In the genomic region with DNA sequence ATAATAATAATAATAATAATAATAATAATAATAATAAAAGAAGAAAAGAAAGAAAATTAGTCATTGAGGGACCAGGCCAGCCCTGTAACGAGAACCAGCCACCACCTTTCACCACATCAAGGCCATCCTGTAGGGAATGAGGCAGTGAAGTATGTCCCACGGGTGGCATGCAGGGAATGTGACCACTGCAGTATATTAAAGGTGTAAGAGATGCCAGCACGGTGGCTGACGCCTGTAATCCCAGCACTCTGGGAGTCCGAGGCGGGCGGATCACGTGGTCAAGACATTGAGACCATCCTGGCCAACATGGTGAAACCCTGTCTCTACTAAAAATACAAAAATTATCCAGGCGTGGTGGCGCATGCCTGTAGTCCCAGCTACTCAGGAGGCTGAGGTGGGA, we compare ENCODE assay signal across 4 cellular contexts. TPM values are rescaled to one million over a fixed set of nuclear protein-coding genes. Genes with fewer than 3 reads are reported as not detected.
"Had no signal": no experiment of that assay in that cellular context is flagged by ENCODE, and none has a peak within 500 bp of the region (broad histone marks: within the 10 kb centered on the region; RNA-seq: fewer than 3 reads in every experiment).

No MANE protein-coding gene starts in this region.

RNA-seq across cellular contexts. Expression of a gene that starts 10.2 kb away (rescaled TPM):
- total RNA-seq: LHCN-M2, M059J, MCF 10A, NCI-H460 had no signal
